11 cellular contexts compared by ENCODE assay signal in the genomic region with DNA sequence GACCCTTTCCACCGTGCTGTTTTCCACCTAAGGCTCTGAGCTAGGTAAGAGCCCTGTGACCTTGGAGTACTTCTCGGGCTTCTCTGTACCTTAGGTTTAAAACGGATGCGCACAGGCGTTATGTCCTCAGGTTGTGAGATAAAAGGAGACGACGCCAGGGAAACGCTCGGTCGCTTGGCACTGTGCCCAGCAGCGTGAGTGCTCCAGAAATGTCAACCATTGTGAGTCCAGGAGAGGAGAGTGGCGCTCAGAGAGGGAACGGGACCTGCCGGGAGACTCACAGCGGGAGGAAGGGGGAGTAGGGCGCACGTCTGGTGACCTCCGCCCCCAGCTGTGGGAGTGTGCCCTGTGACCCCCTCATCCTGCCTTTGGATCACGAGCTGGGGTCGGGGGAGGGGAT. TPM values are rescaled to one million over a fixed set of nuclear protein-coding genes. Genes with fewer than 3 reads are reported as not detected.
DNase-seq lines count a peak whose midpoint lies in the region; ATAC-seq and TF ChIP-seq lines count a peak whose summit lies in the region.
"Had no signal": no experiment of that assay in that cellular context is flagged by ENCODE, and none has a peak within 500 bp of the region (broad histone marks: within the 10 kb centered on the region; RNA-seq: fewer than 3 reads in every experiment).

No MANE protein-coding gene starts in this region.

- H3K56ac ChIP-seq in mesendoderm (ENCODE audit: low read length), result no peak overlapping the region

- no peak overlapping the region for H4K8ac ChIP-seq in mesendoderm (ENCODE audit: low read depth, low read length)

- H3K36me3 ChIP-seq in breast epithelium (no peaks in the 10 kb centered on the region), mesendoderm (ENCODE audit: control insufficient read depth, insufficient read depth, low read length) (no peaks in the 10 kb centered on the region)
- H3K36me3 ChIP-seq: brain microvascular endothelial cell had no signal

- TF ChIP-seq POLR2A in breast epithelium (IDR thresholded peaks at IDR 0.05), result no peak

- H3K4me3 Mint-ChIP-seq in natural killer cell, result no peak overlapping the region
- no peak overlapping the region for H3K4me3 Mint-ChIP-seq in stimulated activated naive B cell treated with anti-CD40 and anti-IgM and Interleukin-4, amounts not matched to agents 10 μg/mL and 1 μg/mL and 100 μg/mL, for 72 hours

- no peak overlapping the region for H3K9ac ChIP-seq in mesendoderm (ENCODE audit: low read length)

- no peak overlapping the region for H3K4me2 ChIP-seq in mesendoderm (ENCODE audit: low read length)

- no peaks in the 10 kb centered on the region for H3K79me1 ChIP-seq in mesendoderm (ENCODE audit: low read length)

- H3K23ac ChIP-seq in mesendoderm (ENCODE audit: low read length), result no peak overlapping the region

- H3K27ac Mint-ChIP-seq in natural killer cell, result no peak overlapping the region
- H3K27ac Mint-ChIP-seq in stimulated activated naive B cell treated with anti-CD40 and anti-IgM and Interleukin-4, amounts not matched to agents 10 μg/mL and 1 μg/mL and 100 μg/mL, for 72 hours, result no peak overlapping the region
- H3K27ac Mint-ChIP-seq: naive thymus-derived CD4-positive, alpha-beta T cell had no signal

- H3K4me3 ChIP-seq in breast epithelium, result peak overlapping the region in 2 of 3 donors; percentile 32 to 56
- no peak overlapping the region for H3K4me3 ChIP-seq in mesendoderm (ENCODE audit: low read length)

- H3K27me3 ChIP-seq in breast epithelium, result peaks cover 0 to 56% of the 10 kb centered on the region in 2 donors
- no peaks in the 10 kb centered on the region for H3K27me3 ChIP-seq in mesendoderm (ENCODE audit: insufficient read depth, low read length, poor library complexity)

- H3K36me3 Mint-ChIP-seq in natural killer cell, result no peaks in the 10 kb centered on the region
- H3K36me3 Mint-ChIP-seq in stimulated activated naive B cell treated with anti-CD40 and anti-IgM and Interleukin-4, amounts not matched to agents 10 μg/mL and 1 μg/mL and 100 μg/mL, for 72 hours, result peaks cover 9 to 11% of the 10 kb centered on the region in 2 donors

- no peak for TF ChIP-seq CTCF in breast epithelium (IDR thresholded peaks at IDR 0.05)
- TF ChIP-seq CTCF in natural killer cell (IDR thresholded peaks at IDR 0.05), result no peak

- intact Hi-C loops in breast epithelium (cut with DNase I; ENCODE audit: low total_unique reads) (no loop called here), posterior cingulate gyrus (cut with DNase I) (no loop called here), natural killer cell (cut with micrococcal nuclease) (no loop called here)

- H3K4me1 Mint-ChIP-seq in natural killer cell, result no peaks in the 10 kb centered on the region
- H3K4me1 Mint-ChIP-seq in stimulated activated naive B cell treated with anti-CD40 and anti-IgM and Interleukin-4, amounts not matched to agents 10 μg/mL and 1 μg/mL and 100 μg/mL, for 72 hours, result no peaks in the 10 kb centered on the region

- DNase-seq in COLO668 (lab: John Stamatoyannopoulos, UW; ENCODE audit: unreplicated experiment) (peak; percentile 71), NCI-H1105 (lab: John Stamatoyannopoulos, UW) (peak; percentile 77), breast epithelium (ENCODE audit: low spot score in 2 of 2) (peak in 1 of 2 donors; percentile 58), mesendoderm (no peak), posterior cingulate gyrus (no peak), SIG-M5 (lab: John Stamatoyannopoulos, UW) (no peak), natural killer cell (no peak)
- DNase-seq in stimulated activated naive B cell treated with anti-CD40 and anti-IgM and Interleukin-4, amounts not matched to agents 10 μg/mL and 1 μg/mL and 100 μg/mL, for 72 hours, result no peak
- DNase-seq: brain microvascular endothelial cell; Kasumi-1; naive thymus-derived CD4-positive, alpha-beta T cell had no signal

- no peak overlapping the region for H2BK5ac ChIP-seq in mesendoderm (ENCODE audit: low read length)

- no peak overlapping the region for H3K27ac ChIP-seq in breast epithelium
- no peak overlapping the region for H3K27ac ChIP-seq in mesendoderm (ENCODE audit: low read depth, low read length)
- H3K27ac ChIP-seq: brain microvascular endothelial cell had no signal

- H3K9me3 ChIP-seq in breast epithelium, result peaks cover 0 to 22% of the 10 kb centered on the region in 2 donors

- no peak overlapping the region for H4K5ac ChIP-seq in mesendoderm (ENCODE audit: low read length)

- H3K9me3 Mint-ChIP-seq in natural killer cell, result no peaks in the 10 kb centered on the region
- H3K9me3 Mint-ChIP-seq in stimulated activated naive B cell treated with anti-CD40 and anti-IgM and Interleukin-4, amounts not matched to agents 10 μg/mL and 1 μg/mL and 100 μg/mL, for 72 hours, result peaks cover 14 to 17% of the 10 kb centered on the region in 2 donors

- no peak overlapping the region for H3K4ac ChIP-seq in mesendoderm (ENCODE audit: low read depth, low read length)

- H3K79me2 ChIP-seq in mesendoderm (ENCODE audit: control insufficient read depth, insufficient read depth, low read length), result no peaks in the 10 kb centered on the region

- no peak overlapping the region for H2BK120ac ChIP-seq in mesendoderm (ENCODE audit: low read depth, low read length)

- H2BK15ac ChIP-seq in mesendoderm (replicated peaks; ENCODE audit: low read depth), result no peak overlapping the region

- no CpG with 5 or more reads among the region's 20 CpGs for WGBS in mesendoderm (ENCODE audit: extremely low coverage, insufficient coverage, low lambda C conversion rate)

- H3K4me1 ChIP-seq in breast epithelium (no peaks in the 10 kb centered on the region), mesendoderm (ENCODE audit: control insufficient read depth, low read depth, low read length) (no peaks in the 10 kb centered on the region)

- no peak overlapping the region for H2AK5ac ChIP-seq in mesendoderm (ENCODE audit: low read length)

- no peak for ATAC-seq in natural killer cell
- ATAC-seq in stimulated activated naive B cell treated with anti-CD40 and anti-IgM and Interleukin-4, amounts not matched to agents 10 μg/mL and 1 μg/mL and 100 μg/mL, for 72 hours (replicated peaks), result no peak
- ATAC-seq: naive thymus-derived CD4-positive, alpha-beta T cell had no signal

- H3K18ac ChIP-seq in mesendoderm (ENCODE audit: low read length), result peak overlapping the region; percentile 77

- H3K27me3 Mint-ChIP-seq in natural killer cell (ENCODE audit: low read depth in 2 of 2), result peaks cover 29 to 48% of the 10 kb centered on the region in 2 donors
- H3K27me3 Mint-ChIP-seq in stimulated activated naive B cell treated with anti-CD40 and anti-IgM and Interleukin-4, amounts not matched to agents 10 μg/mL and 1 μg/mL and 100 μg/mL, for 72 hours, result peaks cover 42 to 65% of the 10 kb centered on the region in 2 donors

RNA-seq across cellular contexts. Expression of gene SCRT2, which starts 33.8 kb away (rescaled TPM):
- total RNA-seq in breast epithelium, result not detected
- polyA plus RNA-seq in mesendoderm (2013, experiment 1 of 2), result 0.13 TPM
- polyA plus RNA-seq in mesendoderm (2013, experiment 2 of 2), result 0.18 TPM
- total RNA-seq in natural killer cell, result not detected
- total RNA-seq: naive thymus-derived CD4-positive, alpha-beta T cell had no signal
- polyA plus RNA-seq: naive thymus-derived CD4-positive, alpha-beta T cell had no signal

RNA-seq across cellular contexts. Expression of gene SRXN1, which starts 56.4 kb away (rescaled TPM):
- total RNA-seq in breast epithelium (10 to 100 TPM; 16.2 to 30.2 (median 21.1) TPM), natural killer cell (10 to 100 TPM in 2 of 3 donors, 1 to 10 TPM in 1; 9.1 to 16.7 (median 11.6) TPM)
- 20.8 TPM for polyA plus RNA-seq in mesendoderm (2013, experiment 1 of 2)
- polyA plus RNA-seq in mesendoderm (2013, experiment 2 of 2), result 20.8 TPM

RNA-seq across cellular contexts. Expression of gene SLC52A3, which starts 58.9 kb away (rescaled TPM):
- total RNA-seq in breast epithelium (1 to 10 TPM in 2 of 3 donors, under 1 TPM in 1; 0.16 to 7.2 (median 4.1) TPM), natural killer cell (not detected)
- 1.6 TPM for polyA plus RNA-seq in mesendoderm (2013, experiment 1 of 2)
- polyA plus RNA-seq in mesendoderm (2013, experiment 2 of 2), result 1.8 TPM
- total RNA-seq: naive thymus-derived CD4-positive, alpha-beta T cell had no signal
- polyA plus RNA-seq: naive thymus-derived CD4-positive, alpha-beta T cell had no signal

Comparison
In these comparisons a context has a peak if more than half of its experiments do, and no peak if none do; other contexts are left out.
1. DNase-seq: peak in COLO668 (single experiment) and NCI-H1105 (single experiment); none in mesendoderm (single experiment), posterior cingulate gyrus (0 of 10), SIG-M5 (single experiment), natural killer cell (single experiment) and stimulated activated naive B cell treated with anti-CD40 and anti-IgM and Interleukin-4, amounts not matched to agents 10 μg/mL and 1 μg/mL and 100 μg/mL, for 72 hours (single experiment).